21 cellular contexts compared by ENCODE assay signal in the genomic region with DNA sequence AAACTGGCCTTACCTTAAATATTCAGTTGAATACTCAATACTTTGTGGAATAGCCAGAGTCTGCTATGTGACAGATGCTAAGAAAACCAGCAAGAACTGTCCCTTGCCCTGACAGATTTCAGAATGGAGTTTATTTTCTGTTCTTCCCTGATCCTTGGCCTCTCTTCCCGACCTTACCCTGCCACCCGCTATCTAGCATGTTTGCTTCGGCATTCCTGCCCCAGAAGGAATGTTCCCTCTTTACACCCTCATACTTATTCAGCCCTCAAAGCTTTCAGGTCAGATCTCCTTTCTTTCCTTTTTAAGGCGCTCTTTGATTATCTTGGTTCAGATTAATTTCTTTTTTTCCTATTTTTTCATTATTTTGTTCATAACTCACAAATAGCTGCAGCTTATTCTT. TPM values are rescaled to one million over a fixed set of nuclear protein-coding genes. Genes with fewer than 3 reads are reported as not detected.
DNase-seq lines count a peak whose midpoint lies in the region; ATAC-seq and TF ChIP-seq lines count a peak whose summit lies in the region.
"Had no signal": no experiment of that assay in that cellular context is flagged by ENCODE, and none has a peak within 500 bp of the region (broad histone marks: within the 10 kb centered on the region; RNA-seq: fewer than 3 reads in every experiment).

No MANE protein-coding gene starts in this region.

- H3K27ac ChIP-seq in Karpas-422 (ENCODE audit: low read length): peak overlapping the region; percentile 90
- H3K27ac ChIP-seq: parathyroid adenoma, uterus had no signal

- H4K20me1 ChIP-seq in Karpas-422 (ENCODE audit: insufficient read depth, low read depth, low read length): peaks cover 23% of the 10 kb centered on the region

- ATAC-seq in activated T-cell treated with anti-CD3 and anti-CD28 coated beads, Interleukin-2, amount 50 U/mL, for 72 hours (replicated peaks in 1 of 2): no peak
- ATAC-seq: gastrocnemius medialis; stimulated activated naive CD8-positive, alpha-beta T cell treated with anti-CD3 and anti-CD28 coated beads, Interleukin-15, amount 100 ng/mL, for 72 hours had no signal

- H3K79me2 ChIP-seq in Karpas-422 (ENCODE audit: low read length): peaks cover 100% of the 10 kb centered on the region

- H3K9ac ChIP-seq in Karpas-422 (ENCODE audit: low read length): 0 out of 2 replicates have a peak overlapping the region, but pooled peaks have one; percentile 2
- H3K9ac ChIP-seq: parathyroid adenoma had no signal

- H3K27me3 Mint-ChIP-seq in activated T-cell treated with anti-CD3 and anti-CD28 coated beads, Interleukin-2, amount 50 U/mL, for 72 hours (ENCODE audit: low read depth): no peaks in the 10 kb centered on the region
- H3K27me3 Mint-ChIP-seq in immature natural killer cell (ENCODE audit: low read depth in 3 of 3) (peaks cover 5 to 13% (median 6%) of the 10 kb centered on the region in 3 donors), osteocyte (ENCODE audit: unreplicated experiment) (no peaks in the 10 kb centered on the region)
- H3K27me3 Mint-ChIP-seq: stimulated activated naive CD8-positive, alpha-beta T cell treated with anti-CD3 and anti-CD28 coated beads, Interleukin-15, amount 100 ng/mL, for 72 hours had no signal

- H3K9me3 ChIP-seq in Karpas-422 (ENCODE audit: low read length): no peaks in the 10 kb centered on the region
- H3K9me3 ChIP-seq: gastrocnemius medialis, uterus had no signal

- peak overlapping the region; percentile 17 for H3K4me2 ChIP-seq in Karpas-422 (ENCODE audit: low read depth, low read length, poor library complexity, severe bottlenecking)

- no peaks in the 10 kb centered on the region for H3K27me3 ChIP-seq in Karpas-422 (ENCODE audit: low read length)
- H3K27me3 ChIP-seq: gastrocnemius medialis, uterus had no signal

- no peak overlapping the region for H3K4me3 ChIP-seq in Karpas-422 (ENCODE audit: low read length)
- H3K4me3 ChIP-seq: gastrocnemius medialis, uterus had no signal

- H3K36me3 Mint-ChIP-seq in activated T-cell treated with anti-CD3 and anti-CD28 coated beads, Interleukin-2, amount 50 U/mL, for 72 hours (ENCODE audit: insufficient read depth in 2 of 2): no peaks in the 10 kb centered on the region
- no peaks in the 10 kb centered on the region for H3K36me3 Mint-ChIP-seq in immature natural killer cell
- no peaks in the 10 kb centered on the region for H3K36me3 Mint-ChIP-seq in osteocyte (ENCODE audit: unreplicated experiment)

- H3K9me2 ChIP-seq in Karpas-422 (replicated peaks; ENCODE audit: insufficient read depth, low read length): no peaks in the 10 kb centered on the region

- peaks cover 100% of the 10 kb centered on the region for H3K4me1 ChIP-seq in Karpas-422 (ENCODE audit: low read length)

- H3K9me3 Mint-ChIP-seq in activated T-cell treated with anti-CD3 and anti-CD28 coated beads, Interleukin-2, amount 50 U/mL, for 72 hours: no peaks in the 10 kb centered on the region
- H3K9me3 Mint-ChIP-seq in immature natural killer cell: no peaks in the 10 kb centered on the region
- H3K9me3 Mint-ChIP-seq in osteocyte (ENCODE audit: unreplicated experiment): no peaks in the 10 kb centered on the region
- H3K9me3 Mint-ChIP-seq: stimulated activated naive CD8-positive, alpha-beta T cell treated with anti-CD3 and anti-CD28 coated beads, Interleukin-15, amount 100 ng/mL, for 72 hours had no signal

- peak overlapping the region; percentile 49 for H3K27ac Mint-ChIP-seq in activated T-cell treated with anti-CD3 and anti-CD28 coated beads, Interleukin-2, amount 50 U/mL, for 72 hours
- peak overlapping the region in 5 of 6 donors; percentile 27 to 97 (median 57) for H3K27ac Mint-ChIP-seq in immature natural killer cell
- peak overlapping the region; percentile 80 for H3K27ac Mint-ChIP-seq in osteocyte (ENCODE audit: unreplicated experiment)
- H3K27ac Mint-ChIP-seq: stimulated activated naive CD8-positive, alpha-beta T cell treated with anti-CD3 and anti-CD28 coated beads, Interleukin-15, amount 100 ng/mL, for 72 hours had no signal

- DNase-seq in activated T-cell treated with anti-CD3 and anti-CD28 coated beads, Interleukin-2, amount 50 U/mL, for 72 hours: no peak
- DNase-seq in activated T-cell treated with anti-CD3 and anti-CD28 coated beads, Interleukin-2, amount 50 U/mL, for 48 hours: no peak
- DNase-seq in Karpas-422: no peak
- DNase-seq in immature natural killer cell: no peak
- DNase-seq in osteocyte (ENCODE audit: extremely low spot score, unreplicated experiment): no peak
- DNase-seq in stimulated activated naive CD4-positive, alpha-beta T cell (lab: John Stamatoyannopoulos, UW): no peak
- no peak for DNase-seq in HPDE6-E6E7 (ENCODE audit: extremely low spot score)
- no peak for DNase-seq in NK-92 treated with Interleukin-12 subunit alpha and Interleukin-12 subunit beta, amount 100 ng/mL, for 24 hours (lab: John Stamatoyannopoulos, UW)
- DNase-seq: activated CD4-positive, alpha-beta T cell treated with anti-CD3 and anti-CD28 coated beads for 4 hours; activated T-cell treated with anti-CD3 and anti-CD28 coated beads for 4 hours; Calu3; gastrocnemius medialis; GDM1; NCI-H1105; NCI-H2171; NCI-H82; RPMI8226; stimulated activated naive CD8-positive, alpha-beta T cell treated with anti-CD3 and anti-CD28 coated beads, Interleukin-15, amount 100 ng/mL, for 72 hours; uterus had no signal

- peak overlapping the region in 1 of 2 donors; percentile 1 for H3K4me3 Mint-ChIP-seq in activated T-cell treated with anti-CD3 and anti-CD28 coated beads, Interleukin-2, amount 50 U/mL, for 72 hours
- H3K4me3 Mint-ChIP-seq in immature natural killer cell: peak overlapping the region in 1 of 5 donors; percentile 10
- peak overlapping the region; percentile 36 for H3K4me3 Mint-ChIP-seq in osteocyte (ENCODE audit: unreplicated experiment)
- H3K4me3 Mint-ChIP-seq: stimulated activated naive CD8-positive, alpha-beta T cell treated with anti-CD3 and anti-CD28 coated beads, Interleukin-15, amount 100 ng/mL, for 72 hours had no signal

- no peak overlapping the region for H2AFZ ChIP-seq in Karpas-422 (ENCODE audit: low read length)
- H2AFZ ChIP-seq: parathyroid adenoma had no signal

- peaks cover 100% of the 10 kb centered on the region for H3K4me1 Mint-ChIP-seq in activated T-cell treated with anti-CD3 and anti-CD28 coated beads, Interleukin-2, amount 50 U/mL, for 72 hours (ENCODE audit: low read depth)
- H3K4me1 Mint-ChIP-seq in immature natural killer cell (peaks cover 97 to 100% of the 10 kb centered on the region in 2 donors), osteocyte (ENCODE audit: unreplicated experiment) (peaks cover 82% of the 10 kb centered on the region)

- no peak for TF ChIP-seq CTCF in osteocyte (IDR thresholded peaks at IDR 0.05)

- no peaks in the 10 kb centered on the region for H3K36me3 ChIP-seq in Karpas-422 (ENCODE audit: insufficient read depth, low read length)
- H3K36me3 ChIP-seq: gastrocnemius medialis, uterus had no signal

RNA-seq across cellular contexts. Expression of gene SUSD6, which starts 21.8 kb away (rescaled TPM):
- total RNA-seq in activated T-cell treated with anti-CD3 and anti-CD28 coated beads, Interleukin-2, amount 50 U/mL, for 72 hours: 10 to 100 TPM; 60.3 to 73.8 TPM
- total RNA-seq in Karpas-422 (2014; rRNA removed; shearing (Covaris generic); ENCODE audit: low replicate concordance): 43.8 and 46.0 TPM in 2 replicates
- 10 to 100 TPM; 13.0 to 24.1 (median 15.5) TPM for polyA plus RNA-seq in immature natural killer cell
- total RNA-seq in osteocyte: 30.6 and 31.2 TPM in 2 replicates

RNA-seq across cellular contexts. Expression of gene CCDC177, which starts 58.6 kb away (rescaled TPM):
- not detected for total RNA-seq in activated T-cell treated with anti-CD3 and anti-CD28 coated beads, Interleukin-2, amount 50 U/mL, for 72 hours
- not detected in 2 replicates for total RNA-seq in Karpas-422 (2014; rRNA removed; shearing (Covaris generic); ENCODE audit: low replicate concordance)
- polyA plus RNA-seq in immature natural killer cell: not detected
- total RNA-seq in osteocyte: not detected in 2 replicates
- total RNA-seq: Calu3; gastrocnemius medialis; T-helper 2 cell treated with Interferon-gamma antibody and Interleukin-4, amounts not matched to agents 100 ng/mL and 5 ng/mL, for 36 hours; uterus had no signal
